Comparison of ENCODE assay signal across 17 cellular contexts in the genomic region with DNA sequence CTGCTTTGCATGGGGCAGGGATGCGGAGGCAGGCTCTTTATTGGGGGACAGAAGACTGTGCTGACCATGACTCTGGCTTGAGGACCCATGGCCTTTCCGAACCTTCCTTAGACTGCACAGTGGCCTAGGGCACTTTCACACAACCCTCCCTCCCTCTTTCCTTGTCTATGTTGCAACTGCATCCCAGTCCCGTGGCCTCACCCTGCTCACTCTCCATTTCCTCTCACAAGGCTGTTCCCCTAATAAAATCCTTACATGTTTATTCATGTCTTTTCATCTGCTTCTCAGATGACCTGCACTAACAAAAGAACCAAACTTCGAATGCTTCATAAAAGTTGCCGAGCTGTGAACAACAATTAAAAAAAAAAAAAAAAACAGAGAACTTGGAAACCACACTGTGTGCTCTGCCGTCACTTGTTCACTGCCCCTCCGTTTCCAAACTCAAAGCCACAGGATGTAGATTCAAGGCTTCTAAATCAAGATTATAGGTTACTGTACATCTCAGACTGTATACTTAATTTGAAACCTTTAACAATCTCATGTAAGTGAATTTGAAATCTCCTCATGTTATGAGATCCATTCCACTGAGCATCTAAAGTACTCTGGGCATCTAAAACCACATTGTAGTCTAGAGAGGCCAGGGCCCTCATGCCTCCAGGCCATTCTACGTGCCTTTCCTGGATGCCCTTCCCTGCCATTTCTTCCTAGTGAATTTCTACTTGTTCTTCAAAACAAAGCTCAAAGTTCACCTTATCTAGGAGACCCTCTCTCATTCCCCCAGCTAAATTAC.
DNase-seq lines count a peak whose midpoint lies in the region; ATAC-seq and TF ChIP-seq lines count a peak whose summit lies in the region.
"Had no signal": no experiment of that assay in that cellular context is flagged by ENCODE, and none has a peak within 500 bp of the region (broad histone marks: within the 10 kb centered on the region; RNA-seq: fewer than 3 reads in every experiment).

No MANE protein-coding gene starts in this region.

- no peaks in the 10 kb centered on the region for H3K9me3 ChIP-seq in left lung
- H3K9me3 ChIP-seq in vagina = no peaks in the 10 kb centered on the region
- H3K9me3 ChIP-seq: adrenal gland; BLaER1 treated with 17β-estradiol and CSF1 and Interleukin-3, amounts not matched to agents 10 nM and 100 nM had no signal

- H4K5ac ChIP-seq in mesendoderm (ENCODE audit: low read length) = no peak overlapping the region

- H3K4me3 ChIP-seq in left lung (no peak overlapping the region), vagina (no peak overlapping the region), mesendoderm (ENCODE audit: low read length) (no peak overlapping the region)
- H3K4me3 ChIP-seq: adrenal gland; BLaER1 treated with 17β-estradiol and CSF1 and Interleukin-3, amounts not matched to agents 10 nM and 100 nM had no signal

- no peaks in the 10 kb centered on the region for H3K79me1 ChIP-seq in mesendoderm (ENCODE audit: low read length)

- H3K9me3 Mint-ChIP-seq in MCF 10A (ENCODE audit: unreplicated experiment) = no peaks in the 10 kb centered on the region
- H3K9me3 Mint-ChIP-seq: activated T-helper 2 cell treated with anti-CD3 and anti-CD28 coated beads, Interferon-gamma antibody, Interleukin-2, Interleukin-4, amounts not matched to agents 10 μg/mL and 5 μg/mL and 100 μg/mL, durations not matched to agents 14 hours and 24 hours and 36 hours had no signal

- WGBS in mesendoderm (ENCODE audit: extremely low coverage, insufficient coverage, low lambda C conversion rate) = no CpG with 5 or more reads among the region's 8 CpGs

- no peak overlapping the region for H2BK5ac ChIP-seq in mesendoderm (ENCODE audit: low read length)

- no peaks in the 10 kb centered on the region for H3K27me3 ChIP-seq in left lung
- no peaks in the 10 kb centered on the region for H3K27me3 ChIP-seq in vagina
- H3K27me3 ChIP-seq in mesendoderm (ENCODE audit: insufficient read depth, low read length, poor library complexity) = no peaks in the 10 kb centered on the region
- H3K27me3 ChIP-seq: adrenal gland; BLaER1 treated with 17β-estradiol and CSF1 and Interleukin-3, amounts not matched to agents 10 nM and 100 nM had no signal

- no peaks in the 10 kb centered on the region for H3K79me2 ChIP-seq in mesendoderm (ENCODE audit: control insufficient read depth, insufficient read depth, low read length)

- intact Hi-C loops in MCF 10A (cut with micrococcal nuclease) (no loop called here), left lung (cut with DNase I) (no loop called here), vagina (cut with DNase I) (no loop called here)

- no peak overlapping the region for H3K18ac ChIP-seq in mesendoderm (ENCODE audit: low read length)

- peaks cover under 1% of the 10 kb centered on the region for H3K36me3 Mint-ChIP-seq in MCF 10A (ENCODE audit: insufficient read depth, unreplicated experiment)

- H3K27ac ChIP-seq in left lung (no peak overlapping the region), vagina (peak overlapping the region; percentile 76), mesendoderm (ENCODE audit: low read depth, low read length) (no peak overlapping the region)
- H3K27ac ChIP-seq: adrenal gland had no signal

- TF ChIP-seq POLR2A in vagina (IDR thresholded peaks at IDR 0.05) = no peak

- no peak overlapping the region for H2AK5ac ChIP-seq in mesendoderm (ENCODE audit: low read length)

- H3K4me1 ChIP-seq in left lung (peaks cover 2 to 3% of the 10 kb centered on the region in 2 donors), vagina (peaks cover 22% of the 10 kb centered on the region), mesendoderm (ENCODE audit: control insufficient read depth, low read depth, low read length) (no peaks in the 10 kb centered on the region)

- ATAC-seq in left lung = peak; percentile 40
- ATAC-seq in GM18858 (IDR thresholded peaks at IDR 0.05; ENCODE audit: unreplicated experiment) = no peak
- ATAC-seq: left ventricle myocardium superior had no signal

- H4K8ac ChIP-seq in mesendoderm (ENCODE audit: low read depth, low read length) = no peak overlapping the region

- H2BK15ac ChIP-seq in mesendoderm (replicated peaks; ENCODE audit: low read depth) = no peak overlapping the region

- no peaks in the 10 kb centered on the region for H3K36me3 ChIP-seq in left lung
- H3K36me3 ChIP-seq in vagina = no peaks in the 10 kb centered on the region
- H3K36me3 ChIP-seq in mesendoderm (ENCODE audit: control insufficient read depth, insufficient read depth, low read length) = no peaks in the 10 kb centered on the region
- H3K36me3 ChIP-seq: adrenal gland; BLaER1 treated with 17β-estradiol and CSF1 and Interleukin-3, amounts not matched to agents 10 nM and 100 nM had no signal

- no peak overlapping the region for H3K4me3 Mint-ChIP-seq in MCF 10A (ENCODE audit: unreplicated experiment)

- H3K9ac ChIP-seq in mesendoderm (ENCODE audit: low read length) = no peak overlapping the region
- H3K9ac ChIP-seq: BLaER1 treated with 17β-estradiol and CSF1 and Interleukin-3, amounts not matched to agents 10 nM and 100 nM had no signal

- H2BK120ac ChIP-seq in mesendoderm (ENCODE audit: low read depth, low read length) = no peak overlapping the region

- no peak overlapping the region for H3K4me2 ChIP-seq in mesendoderm (ENCODE audit: low read length)

- H3K4ac ChIP-seq in mesendoderm (ENCODE audit: low read depth, low read length) = no peak overlapping the region

- CTCF ChIA-PET in MCF 10A (lab: Yijun Ruan, JAX) = interaction anchor here (0.5 to 2.4 kb wide), 5 partner anchors 7 to 141 kb away, joined by 3 to 6 read pairs (median 3); no protein-coding TSS in a partner anchor
- CTCF ChIA-PET in HEK293T (lab: Yijun Ruan, JAX) = no interaction called here

- BruUV-seq in MCF 10A (replicated peaks; lab: Mats Ljungman, UMichigan) = no TSS peak

- H3K56ac ChIP-seq in mesendoderm (ENCODE audit: low read length) = no peak overlapping the region

- peak overlapping the region; percentile 97 for H3K27ac Mint-ChIP-seq in MCF 10A (ENCODE audit: low read depth, unreplicated experiment)
- H3K27ac Mint-ChIP-seq: activated T-helper 2 cell treated with anti-CD3 and anti-CD28 coated beads, Interferon-gamma antibody, Interleukin-2, Interleukin-4, amounts not matched to agents 10 μg/mL and 5 μg/mL and 100 μg/mL, durations not matched to agents 14 hours and 24 hours and 36 hours had no signal

- DNase-seq in HPDE6-E6E7 (ENCODE audit: extremely low spot score) (peak; percentile 46), MCF 10A (ENCODE audit: unreplicated experiment) (peak; percentile 79), left lung (no peak), vagina (ENCODE audit: extremely low spot score in 2 of 2) (no peak), mesendoderm (no peak), HEK293T (ENCODE audit: extremely low spot score) (no peak)
- DNase-seq: activated CD8-positive, alpha-beta memory T cell treated with anti-CD3 and anti-CD28 coated beads for 24 hours; caudate nucleus; DMS79; effector memory CD4-positive, alpha-beta T cell; left ventricle myocardium superior; NCI-H1092 treated with DMSO at 0.1 percent for 48 hours; NCI-H2171 treated with DMSO at 0.1 percent for 48 hours had no signal

- TF ChIP-seq CTCF in MCF 10A (IDR thresholded peaks at IDR 0.05; ENCODE audit: unreplicated experiment) (no peak), left lung (IDR thresholded peaks at IDR 0.05) (no peak), vagina (IDR thresholded peaks at IDR 0.05) (no peak)

- H3K23ac ChIP-seq in mesendoderm (ENCODE audit: low read length) = no peak overlapping the region

- H3K4me1 Mint-ChIP-seq in MCF 10A (ENCODE audit: insufficient read depth, unreplicated experiment) = peaks cover 59% of the 10 kb centered on the region

- no peaks in the 10 kb centered on the region for H3K27me3 Mint-ChIP-seq in MCF 10A (ENCODE audit: insufficient read depth, unreplicated experiment)

- POLR2A ChIA-PET in MCF 10A (lab: Yijun Ruan, JAX) = interaction anchor here (0.9 to 2.5 kb wide), 15 partner anchors 9 to 835 kb away, joined by 3 to 17 read pairs (median 6); a partner anchor contains a TSS
- POLR2A ChIA-PET in HEK293T (lab: Yijun Ruan, JAX) = no interaction called here

TF ChIP-seq in HEK293T, 16 proteins besides CTCF, POLR2A, EP300 and RAD21:
- no peak for TF ChIP-seq ZNF384 (IDR thresholded peaks at IDR 0.05)
- TF ChIP-seq ELF4 (IDR thresholded peaks at IDR 0.05) = no peak
- TF ChIP-seq TARDBP (IDR thresholded peaks at IDR 0.05) = no peak
- TF ChIP-seq ARNT (IDR thresholded peaks at IDR 0.05) = no peak
- TF ChIP-seq CTBP1 (IDR thresholded peaks at IDR 0.05; ENCODE audit: borderline replicate concordance) = no peak
- TF ChIP-seq L3MBTL2 (conservative IDR thresholded peaks at IDR 0.05) = no peak
- no peak for TF ChIP-seq SP1 (IDR thresholded peaks at IDR 0.05)
- no peak for TF ChIP-seq SUZ12 (IDR thresholded peaks at IDR 0.05)
- TF ChIP-seq BHLHE40 (IDR thresholded peaks at IDR 0.05; ENCODE audit: borderline replicate concordance) = no peak
- TF ChIP-seq FOXK2 (IDR thresholded peaks at IDR 0.05) = no peak
- no peak for TF ChIP-seq FOXA1 (IDR thresholded peaks at IDR 0.05)
- no peak for TF ChIP-seq NFRKB (IDR thresholded peaks at IDR 0.05)
- TF ChIP-seq, protein P1, sequence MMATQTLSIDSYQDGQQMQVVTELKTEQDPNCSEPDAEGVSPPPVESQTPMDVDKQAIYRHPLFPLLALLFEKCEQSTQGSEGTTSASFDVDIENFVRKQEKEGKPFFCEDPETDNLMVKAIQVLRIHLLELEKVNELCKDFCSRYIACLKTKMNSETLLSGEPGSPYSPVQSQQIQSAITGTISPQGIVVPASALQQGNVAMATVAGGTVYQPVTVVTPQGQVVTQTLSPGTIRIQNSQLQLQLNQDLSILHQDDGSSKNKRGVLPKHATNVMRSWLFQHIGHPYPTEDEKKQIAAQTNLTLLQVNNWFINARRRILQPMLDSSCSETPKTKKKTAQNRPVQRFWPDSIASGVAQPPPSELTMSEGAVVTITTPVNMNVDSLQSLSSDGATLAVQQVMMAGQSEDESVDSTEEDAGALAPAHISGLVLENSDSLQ (IDR thresholded peaks at IDR 0.05) = no peak
- TF ChIP-seq HDGF (IDR thresholded peaks at IDR 0.05; ENCODE audit: borderline replicate concordance) = no peak

Comparison
In these comparisons a context has a peak if more than half of its experiments do, and no peak if none do; other contexts are left out.
1. DNase-seq: peak in HPDE6-E6E7 (single experiment) and MCF 10A (single experiment); none in left lung (0 of 2), vagina (0 of 2), mesendoderm (single experiment) and HEK293T (single experiment).